1 cellular context compared by ENCODE assay signal in genomic region chr20:47358672-47359532, GRCh38.
A peak's percentile ranks its signal among the peaks of the same experiment; 100 is the strongest.
TF ChIP-seq lines count a peak whose summit lies in the region.

No MANE protein-coding gene starts in this region.

TF ChIP-seq in HepG2, 621 proteins besides CTCF, POLR2A, EP300 and RAD21 (continued from another document):
- TF ChIP-seq NFAT5 (CRISPR knock-in tag; IDR thresholded peaks at IDR 0.05) = 0 out of 2 replicates have a peak, but pooled peaks have one; percentile 59
- peak; percentile 68 for TF ChIP-seq SRSF1 (optimal IDR thresholded peaks at IDR 0.05; ENCODE audit: low read depth, low read length)
- TF ChIP-seq ZNF775 (CRISPR knock-in tag; IDR thresholded peaks at IDR 0.05; ENCODE audit: borderline replicate concordance) = peak; percentile 97
- peak; percentile 84 for TF ChIP-seq MXD3 (CRISPR knock-in tag; IDR thresholded peaks at IDR 0.05)
- TF ChIP-seq ZNF792 (CRISPR knock-in tag; IDR thresholded peaks at IDR 0.05) = peak; percentile 86; the same call in 1 of the 2 replicates
